Comparison of ENCODE assay signal across 10 cellular contexts in the genomic region with DNA sequence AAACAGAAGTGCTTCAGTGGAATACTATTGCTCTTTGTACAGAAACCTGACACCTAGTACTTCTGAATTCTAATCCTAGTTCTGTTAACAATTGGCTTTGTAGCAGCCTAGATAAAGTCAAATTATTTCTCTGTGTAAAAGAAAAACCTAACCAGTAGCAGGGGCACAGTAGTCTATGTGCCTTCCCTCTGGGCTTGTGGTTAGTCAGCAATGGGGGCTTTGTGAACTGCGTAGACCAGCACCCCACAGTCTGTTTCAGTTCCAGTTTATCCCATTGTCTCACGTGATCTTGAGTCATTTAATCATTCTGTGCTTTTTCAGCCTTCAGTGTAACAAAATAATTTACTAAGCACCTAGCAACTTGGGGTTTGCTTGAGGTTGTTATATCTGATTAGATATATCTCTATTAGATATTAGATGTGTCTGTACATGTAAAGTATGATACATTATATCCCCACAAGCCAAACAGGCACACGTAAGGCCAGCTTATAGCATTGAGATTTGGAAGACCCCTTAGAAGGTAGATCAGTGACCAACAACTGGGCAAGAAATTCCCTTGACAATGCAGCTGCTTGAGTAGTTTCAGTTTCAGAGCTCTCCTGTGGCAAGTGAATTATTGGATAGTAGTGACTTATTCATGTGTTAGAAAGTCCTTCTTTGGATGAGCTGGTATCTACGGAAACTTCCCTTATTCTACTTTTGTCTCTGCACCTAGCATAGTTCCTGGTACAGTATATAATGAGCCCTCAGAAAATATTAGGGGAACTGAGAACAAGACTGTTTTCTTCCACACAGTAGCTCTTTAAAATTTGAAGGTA. TPM values are rescaled to one million over a fixed set of nuclear protein-coding genes. Genes with fewer than 3 reads are reported as not detected.
A peak's percentile ranks its signal among the peaks of the same experiment; 100 is the strongest.
DNase-seq lines count a peak whose midpoint lies in the region; ATAC-seq and TF ChIP-seq lines count a peak whose summit lies in the region.
"Had no signal": no experiment of that assay in that cellular context is flagged by ENCODE, and none has a peak within 500 bp of the region (broad histone marks: within the 10 kb centered on the region; RNA-seq: fewer than 3 reads in every experiment).

No MANE protein-coding gene starts in this region.

- H3K4me3 ChIP-seq in OCI-LY1 (ENCODE audit: low read depth, low read length, poor library complexity, severe bottlenecking), result no peak overlapping the region
- no peak overlapping the region for H3K4me3 ChIP-seq in osteoblast (ENCODE audit: insufficient read depth, low read length)
- H3K4me3 ChIP-seq in ascending aorta, result no peak overlapping the region

- H3K4me1 ChIP-seq in OCI-LY1 (ENCODE audit: insufficient read depth, low read length, severe bottlenecking) (peaks cover 47% of the 10 kb centered on the region), osteoblast (ENCODE audit: insufficient read depth, low read length) (no peaks in the 10 kb centered on the region), ascending aorta (no peaks in the 10 kb centered on the region)

- H3K27me3 ChIP-seq in OCI-LY1 (ENCODE audit: insufficient read depth, low read length) (peaks cover 5% of the 10 kb centered on the region; the same call in 1 of the 2 replicates), osteoblast (ENCODE audit: insufficient read depth, low read length) (no peaks in the 10 kb centered on the region), ascending aorta (no peaks in the 10 kb centered on the region)

- intact Hi-C loops in ascending aorta (cut with DNase I), result no loop called here

- H3K9ac ChIP-seq in OCI-LY1 (ENCODE audit: low read length), result no peak overlapping the region

- no peak for TF ChIP-seq CTCF in OCI-LY1 (IDR thresholded peaks at IDR 0.05; ENCODE audit: low read length)
- TF ChIP-seq CTCF in osteoblast (IDR thresholded peaks at IDR 0.05; ENCODE audit: extremely low read depth, low read depth, low read length), result no peak
- TF ChIP-seq CTCF in ascending aorta (IDR thresholded peaks at IDR 0.05), result no peak

- H3K79me2 ChIP-seq in OCI-LY1 (ENCODE audit: insufficient read depth, low read length) (no peaks in the 10 kb centered on the region), osteoblast (ENCODE audit: insufficient read depth, low read length) (no peaks in the 10 kb centered on the region)

- peak overlapping the region; percentile 54 for H3K4me2 ChIP-seq in OCI-LY1 (ENCODE audit: low read length)
- H3K4me2 ChIP-seq in osteoblast (ENCODE audit: insufficient read depth, low read length), result peak overlapping the region; percentile 18

- H3F3A ChIP-seq in OCI-LY1 (ENCODE audit: insufficient read depth, low read length), result 0 out of 2 replicates have a peak, but pooled peaks cover 4% of the 10 kb centered on the region

- H3K36me3 ChIP-seq in OCI-LY1 (ENCODE audit: insufficient read depth, low read length), result no peaks in the 10 kb centered on the region
- no peaks in the 10 kb centered on the region for H3K36me3 ChIP-seq in osteoblast (ENCODE audit: insufficient read depth, low read length)
- no peaks in the 10 kb centered on the region for H3K36me3 ChIP-seq in ascending aorta

- peak; percentile 51 for ATAC-seq in HG02870 (IDR thresholded peaks at IDR 0.05; ENCODE audit: unreplicated experiment)

- DNase-seq in NCI-H2029 treated with DMSO at 0.1 percent for 48 hours (lab: John Stamatoyannopoulos, UW) (peak; percentile 6), NCI-H2029 (lab: John Stamatoyannopoulos, UW) (no peak), osteoblast (ENCODE audit: insufficient read length, low spot score, missing footprints) (peak; percentile 41), hippocampal formation (lab: John Stamatoyannopoulos, UW) (no peak), ascending aorta (ENCODE audit: low spot score in 2 of 2) (no peak), SHP77 (lab: John Stamatoyannopoulos, UW) (no peak)
- DNase-seq: 8988T, NCI-H524 treated with DMSO at 0.1 percent for 48 hours had no signal

- H3K9me2 ChIP-seq in OCI-LY1 (ENCODE audit: low read depth, low read length), result no peaks in the 10 kb centered on the region

- H3K9me3 ChIP-seq in OCI-LY1 (ENCODE audit: low read length) (no peaks in the 10 kb centered on the region), osteoblast (ENCODE audit: low read depth, low read length) (no peaks in the 10 kb centered on the region), ascending aorta (no peaks in the 10 kb centered on the region)

- H2AFZ ChIP-seq in OCI-LY1 (ENCODE audit: low read length) (no peak overlapping the region), osteoblast (ENCODE audit: low read length) (no peak overlapping the region)

- H3K27ac ChIP-seq in OCI-LY1 (ENCODE audit: low read depth, low read length, poor library complexity, severe bottlenecking), result no peak overlapping the region
- H3K27ac ChIP-seq in osteoblast (ENCODE audit: low read depth, low read length), result no peak overlapping the region
- no peak overlapping the region for H3K27ac ChIP-seq in ascending aorta

- no peaks in the 10 kb centered on the region for H4K20me1 ChIP-seq in OCI-LY1 (ENCODE audit: insufficient read depth, low read length)
- no peaks in the 10 kb centered on the region for H4K20me1 ChIP-seq in osteoblast (ENCODE audit: insufficient read depth, low read length)

RNA-seq across cellular contexts. Expression of gene CCR6, which starts 27.9 kb away (rescaled TPM):
- total RNA-seq in osteoblast (not detected in 2 replicates), ascending aorta (not detected)

Comparison
In these comparisons a context has a peak if more than half of its experiments do, and no peak if none do; other contexts are left out.
1. DNase-seq: peak in NCI-H2029 treated with DMSO at 0.1 percent for 48 hours (single experiment) and osteoblast (single experiment); none in NCI-H2029 (single experiment), hippocampal formation (0 of 2), ascending aorta (0 of 2) and SHP77 (0 of 2).